Comparison of ENCODE assay signal across 9 cellular contexts in genomic region chr1:17826165-17826488, GRCh38.
DNase-seq lines count a peak whose midpoint lies in the region; ATAC-seq, FAIRE-seq and TF ChIP-seq lines count a peak whose summit lies in the region.
"Had no signal": no experiment of that assay in that cellular context is flagged by ENCODE, and none has a peak within 500 bp of the region (broad histone marks: within the 10 kb centered on the region; RNA-seq: fewer than 3 reads in every experiment).

No MANE protein-coding gene starts in this region.

- dilution Hi-C loops in keratinocyte (cut with MboI; ENCODE audit: extremely low pct_ligation_motif_present, low sequenced_read_pairs) = no loop called here

- H3K27me3 Mint-ChIP-seq in Calu3 (ENCODE audit: unreplicated experiment) (peaks cover 88% of the 10 kb centered on the region), HFFc6 (ENCODE audit: insufficient read depth) (peaks cover 13% of the 10 kb centered on the region; the same call in 1 of the 2 replicates)
- H3K27me3 Mint-ChIP-seq in activated naive CD8-positive, alpha-beta T cell treated with anti-CD3 and anti-CD28 coated beads, Interleukin-2, amount 50 U/mL, for 24 hours = no peaks in the 10 kb centered on the region

- H3K9me3 ChIP-seq in keratinocyte (ENCODE audit: control insufficient read depth, low read depth, low read length) (no peaks in the 10 kb centered on the region), testis (no peaks in the 10 kb centered on the region)
- H3K9me3 ChIP-seq: upper lobe of left lung had no signal

- H3K27ac Mint-ChIP-seq in Calu3 (ENCODE audit: unreplicated experiment) (no peak overlapping the region), HFFc6 (no peak overlapping the region)
- no peak overlapping the region for H3K27ac Mint-ChIP-seq in activated naive CD8-positive, alpha-beta T cell treated with anti-CD3 and anti-CD28 coated beads, Interleukin-2, amount 50 U/mL, for 24 hours

- CTCF ChIA-PET in Calu3 (lab: Charles Lee) = no interaction called here

- H3K4me2 ChIP-seq in keratinocyte (ENCODE audit: control insufficient read depth, extremely low read depth, insufficient read depth, low read depth, low read length) = no peak overlapping the region

- WGBS in testis, 2 donors = 10 to 20% methylated on average over 9 to 16 of the region's 16 CpGs

- H3K4me1 ChIP-seq in keratinocyte (ENCODE audit: control insufficient read depth, extremely low read depth, insufficient read depth, low read length) (no peaks in the 10 kb centered on the region), testis (peaks cover 7% of the 10 kb centered on the region)
- H3K4me1 ChIP-seq: upper lobe of left lung had no signal

- no TSS peak for BruUV-seq in Calu3 (replicated peaks; lab: Mats Ljungman, UMichigan)

- H3K9ac ChIP-seq in keratinocyte (ENCODE audit: control insufficient read depth, extremely low read depth, insufficient read depth, low read length) = no peak overlapping the region

- H3K36me3 Mint-ChIP-seq in Calu3 (ENCODE audit: insufficient read depth, unreplicated experiment) (no peaks in the 10 kb centered on the region), HFFc6 (ENCODE audit: low read depth) (no peaks in the 10 kb centered on the region)
- no peaks in the 10 kb centered on the region for H3K36me3 Mint-ChIP-seq in activated naive CD8-positive, alpha-beta T cell treated with anti-CD3 and anti-CD28 coated beads, Interleukin-2, amount 50 U/mL, for 24 hours (ENCODE audit: low read depth)

- peak; percentile 52 for DNase-seq in Calu3
- no peak for DNase-seq in HFFc6
- DNase-seq in activated naive CD8-positive, alpha-beta T cell treated with anti-CD3 and anti-CD28 coated beads, Interleukin-2, amount 50 U/mL, for 24 hours = peak; percentile 40
- no peak for DNase-seq in keratinocyte (ENCODE audit: low read depth, low spot score)
- DNase-seq in testis = peak; percentile 81
- no peak for DNase-seq in NOMO-1 (lab: John Stamatoyannopoulos, UW; ENCODE audit: unreplicated experiment in 2 of 2)

- H3K9me1 ChIP-seq in keratinocyte (ENCODE audit: control insufficient read depth, extremely low read depth, insufficient read depth, low read length) = no peaks in the 10 kb centered on the region

- H3K27me3 ChIP-seq in keratinocyte (ENCODE audit: control insufficient read depth, extremely low read depth, insufficient read depth, low read length) (no peaks in the 10 kb centered on the region), testis (no peaks in the 10 kb centered on the region)

- no peaks in the 10 kb centered on the region for H4K20me1 ChIP-seq in keratinocyte (ENCODE audit: control insufficient read depth, extremely low read depth, insufficient read depth, low read length)

- H3K9me3 Mint-ChIP-seq in Calu3 (ENCODE audit: low read depth, unreplicated experiment) (no peaks in the 10 kb centered on the region), HFFc6 (no peaks in the 10 kb centered on the region)
- H3K9me3 Mint-ChIP-seq in activated naive CD8-positive, alpha-beta T cell treated with anti-CD3 and anti-CD28 coated beads, Interleukin-2, amount 50 U/mL, for 24 hours = no peaks in the 10 kb centered on the region

- no peak for TF ChIP-seq POLR2A in testis (IDR thresholded peaks at IDR 0.05)

- no peaks in the 10 kb centered on the region for H3K79me2 ChIP-seq in keratinocyte (ENCODE audit: control insufficient read depth, insufficient read depth, low read length)

- ATAC-seq in activated naive CD8-positive, alpha-beta T cell treated with anti-CD3 and anti-CD28 coated beads, Interleukin-2, amount 50 U/mL, for 24 hours = no peak
- ATAC-seq in HG02840 (IDR thresholded peaks at IDR 0.05; ENCODE audit: low FRiP score, unreplicated experiment) (no peak), HG02870 (IDR thresholded peaks at IDR 0.05; ENCODE audit: unreplicated experiment) (no peak)

- FAIRE-seq in keratinocyte (lab: Jason Lieb, UNC) = no peak

- no peaks in the 10 kb centered on the region for H3K4me1 Mint-ChIP-seq in Calu3 (ENCODE audit: low read depth, unreplicated experiment)
- no peaks in the 10 kb centered on the region for H3K4me1 Mint-ChIP-seq in HFFc6 (ENCODE audit: low read depth)
- H3K4me1 Mint-ChIP-seq in activated naive CD8-positive, alpha-beta T cell treated with anti-CD3 and anti-CD28 coated beads, Interleukin-2, amount 50 U/mL, for 24 hours = no peaks in the 10 kb centered on the region

- H3K4me3 ChIP-seq in keratinocyte (ENCODE audit: control insufficient read depth in 2 of 3, extremely low read depth in 1 of 3, insufficient read depth in 2 of 3, low read depth in 1 of 3, low read length in 3 of 3) = no peak overlapping the region
- H3K4me3 ChIP-seq in testis = no peak overlapping the region
- H3K4me3 ChIP-seq: upper lobe of left lung had no signal

- no peak overlapping the region for H3K27ac ChIP-seq in keratinocyte (ENCODE audit: control insufficient read depth, insufficient read depth, low read length)
- H3K27ac ChIP-seq in testis = no peak overlapping the region
- H3K27ac ChIP-seq: upper lobe of left lung had no signal

- H3K36me3 ChIP-seq in keratinocyte (ENCODE audit: control insufficient read depth in 2 of 2, extremely low read depth in 1 of 2, insufficient read depth in 2 of 2, low read length in 2 of 2) (no peaks in the 10 kb centered on the region), testis (ENCODE audit: low read depth, missing control alignments) (no peaks in the 10 kb centered on the region)
- H3K36me3 ChIP-seq: upper lobe of left lung had no signal

- no peak overlapping the region for H3K4me3 Mint-ChIP-seq in Calu3 (ENCODE audit: low read depth, unreplicated experiment)
- no peak overlapping the region; the same call in 1 of the 2 replicates for H3K4me3 Mint-ChIP-seq in HFFc6
- no peak overlapping the region for H3K4me3 Mint-ChIP-seq in activated naive CD8-positive, alpha-beta T cell treated with anti-CD3 and anti-CD28 coated beads, Interleukin-2, amount 50 U/mL, for 24 hours

- intact Hi-C loops in Calu3 (cut with micrococcal nuclease; ENCODE audit: unreplicated experiment) (no loop called here), testis (cut with DNase I; ENCODE audit: low total_unique reads) (no loop called here)

- no peak overlapping the region for H2AFZ ChIP-seq in keratinocyte (ENCODE audit: control insufficient read depth, low read length)

- peak; percentile 23 for TF ChIP-seq CTCF in Calu3 (IDR thresholded peaks at IDR 0.05; ENCODE audit: unreplicated experiment)
- peak; percentile 92 for TF ChIP-seq CTCF in HFFc6 (IDR thresholded peaks at IDR 0.05)
- TF ChIP-seq CTCF in keratinocyte (optimal IDR thresholded peaks at IDR 0.05 in 1 of 3, IDR thresholded peaks at IDR 0.05 in 1 of 3, conservative IDR thresholded peaks at IDR 0.05 in 1 of 3; ENCODE audit: extremely low read depth in 1 of 3, insufficient read depth in 2 of 3, low read length in 3 of 3) = peak; percentile 28 to 57 (median 48)
- peak; percentile 50 to 67 (median 55) for TF ChIP-seq CTCF in testis (IDR thresholded peaks at IDR 0.05)

Comparison
In these comparisons a context has a peak if more than half of its experiments do, and no peak if none do; other contexts are left out.
1. DNase-seq: peak in Calu3 (single experiment), activated naive CD8-positive, alpha-beta T cell treated with anti-CD3 and anti-CD28 coated beads, Interleukin-2, amount 50 U/mL, for 24 hours (single experiment) and testis (single experiment); none in HFFc6 (single experiment), keratinocyte (single experiment) and NOMO-1 (0 of 2).
2. CTCF ChIP-seq: peak in every context shown above with its lines; median percentile 92 in HFFc6; 55 in testis; 48 in keratinocyte; 23 in Calu3.